In genomic region chr6:37029249-37029959, GRCh38 we compare ENCODE assay signal across 8 cellular contexts. TPM values are rescaled to one million over a fixed set of nuclear protein-coding genes. Genes with fewer than 3 reads are reported as not detected.
DNase-seq lines count a peak whose midpoint lies in the region; ATAC-seq lines count a peak whose summit lies in the region.

No MANE protein-coding gene starts in this region.

- peaks cover 3% of the 10 kb centered on the region for H3K36me3 Mint-ChIP-seq in T-helper 17 cell (ENCODE audit: low read depth)
- H3K36me3 Mint-ChIP-seq in stimulated activated effector memory CD8-positive, alpha-beta T cell treated with anti-CD3 and anti-CD28 coated beads, Interleukin-12 subunit alpha, Interleukin-12 subunit beta, amount 100 ng/mL, for 72 hours = peaks cover 38% of the 10 kb centered on the region

- H3K9me3 ChIP-seq in T-helper 17 cell (ENCODE audit: control insufficient read depth, low read length, poor library complexity, severe bottlenecking) = no peaks in the 10 kb centered on the region

- ATAC-seq in T-helper 17 cell = peak; percentile 68
- peak; percentile 12 for ATAC-seq in stimulated activated effector memory CD8-positive, alpha-beta T cell treated with anti-CD3 and anti-CD28 coated beads, Interleukin-12 subunit alpha, Interleukin-12 subunit beta, amount 100 ng/mL, for 72 hours
- no peak for ATAC-seq in HG02840 (IDR thresholded peaks at IDR 0.05; ENCODE audit: low FRiP score, unreplicated experiment)

- H3K4me3 Mint-ChIP-seq in T-helper 17 cell = peak overlapping the region; percentile 61
- peak overlapping the region; percentile 24 for H3K4me3 Mint-ChIP-seq in stimulated activated effector memory CD8-positive, alpha-beta T cell treated with anti-CD3 and anti-CD28 coated beads, Interleukin-12 subunit alpha, Interleukin-12 subunit beta, amount 100 ng/mL, for 72 hours

- H3K9me3 Mint-ChIP-seq in stimulated activated effector memory CD8-positive, alpha-beta T cell treated with anti-CD3 and anti-CD28 coated beads, Interleukin-12 subunit alpha, Interleukin-12 subunit beta, amount 100 ng/mL, for 72 hours = peaks cover 4% of the 10 kb centered on the region

- H3K27me3 Mint-ChIP-seq in T-helper 17 cell = no peaks in the 10 kb centered on the region

- DNase-seq in NCI-H1694 (lab: John Stamatoyannopoulos, UW) (peak; percentile 21), NCI-H1694 treated with DMSO at 0.1 percent for 48 hours (lab: John Stamatoyannopoulos, UW) (no peak), Kasumi-1 (lab: John Stamatoyannopoulos, UW) (peak; percentile 43 to 49), T-helper 17 cell (no peak), cerebellar cortex (ENCODE audit: low spot score) (peak; percentile 52), kidney glomerular epithelial cell (lab: John Stamatoyannopoulos, UW) (peak; percentile 45)
- peak; percentile 46 to 81 for DNase-seq in stimulated activated effector memory CD8-positive, alpha-beta T cell treated with anti-CD3 and anti-CD28 coated beads, Interleukin-12 subunit alpha, Interleukin-12 subunit beta, amount 100 ng/mL, for 72 hours (ENCODE audit: low spot score in 2 of 2)

- H3K27ac Mint-ChIP-seq in T-helper 17 cell = peak overlapping the region; percentile 83
- peak overlapping the region; percentile 89 for H3K27ac Mint-ChIP-seq in stimulated activated effector memory CD8-positive, alpha-beta T cell treated with anti-CD3 and anti-CD28 coated beads, Interleukin-12 subunit alpha, Interleukin-12 subunit beta, amount 100 ng/mL, for 72 hours

- H3K4me1 Mint-ChIP-seq in T-helper 17 cell = peaks cover 28% of the 10 kb centered on the region
- peaks cover 81% of the 10 kb centered on the region for H3K4me1 Mint-ChIP-seq in stimulated activated effector memory CD8-positive, alpha-beta T cell treated with anti-CD3 and anti-CD28 coated beads, Interleukin-12 subunit alpha, Interleukin-12 subunit beta, amount 100 ng/mL, for 72 hours

RNA-seq across cellular contexts. Expression of gene FGD2, which starts 23.9 kb away (rescaled TPM):
- total RNA-seq in T-helper 17 cell = 10 to 100 TPM in 1 of 2 donors, 1 to 10 TPM in 1; 1.7 to 12.6 TPM

RNA-seq across cellular contexts. Expression of gene MTCH1, which starts 43.4 kb away (rescaled TPM):
- 100 to 1,000 TPM; 194 to 202 TPM for total RNA-seq in T-helper 17 cell

Comparison
In these comparisons a context has a peak if more than half of its experiments do, and no peak if none do; other contexts are left out.
1. DNase-seq: peak in NCI-H1694 (single experiment), Kasumi-1 (2 of 2), cerebellar cortex (single experiment), kidney glomerular epithelial cell (single experiment) and stimulated activated effector memory CD8-positive, alpha-beta T cell treated with anti-CD3 and anti-CD28 coated beads, Interleukin-12 subunit alpha, Interleukin-12 subunit beta, amount 100 ng/mL, for 72 hours (2 of 2); none in NCI-H1694 treated with DMSO at 0.1 percent for 48 hours (single experiment) and T-helper 17 cell (0 of 3).